Comparison of ENCODE assay signal across 12 cellular contexts in genomic region chr2:218959761-218960195, GRCh38. TPM values are rescaled to one million over a fixed set of nuclear protein-coding genes. Genes with fewer than 3 reads are reported as not detected.
DNase-seq lines count a peak whose midpoint lies in the region; ATAC-seq and TF ChIP-seq lines count a peak whose summit lies in the region.
"Had no signal": no experiment of that assay in that cellular context is flagged by ENCODE, and none has a peak within 500 bp of the region (broad histone marks: within the 10 kb centered on the region; RNA-seq: fewer than 3 reads in every experiment).

No MANE protein-coding gene starts in this region.

- TF ChIP-seq CTCF in PC-9 (conservative IDR thresholded peaks at IDR 0.05): no peak

- H3K4me2 ChIP-seq in PC-9: peak overlapping the region; percentile 68; the same call in 1 of the 2 replicates

- no peaks in the 10 kb centered on the region for H3K27me3 ChIP-seq in PC-9 (ENCODE audit: insufficient read depth, low read depth)
- no peaks in the 10 kb centered on the region for H3K27me3 ChIP-seq in right cardiac atrium (ENCODE audit: control insufficient read depth, insufficient read depth)

- H2AFZ ChIP-seq in PC-9: no peak overlapping the region

- CTCF ChIA-PET in PC-9 (lab: Charles Lee): interaction anchor here (0.6 to 0.9 kb wide), 2 partner anchors 83 to 483 kb away, joined by 3 to 6 read pairs; no protein-coding TSS in a partner anchor

- H3K36me3 ChIP-seq in PC-9 (ENCODE audit: low read depth): no peaks in the 10 kb centered on the region

- DNase-seq in NCI-H1105 treated with DMSO at 0.1 percent for 48 hours (lab: John Stamatoyannopoulos, UW) (peak; percentile 41), NCI-H1105 (lab: John Stamatoyannopoulos, UW) (no peak), PC-9 (no peak), right cardiac atrium (no peak), MV-4-11 (lab: John Stamatoyannopoulos, UW) (no peak), NCI-H69 (lab: John Stamatoyannopoulos, UW) (no peak)
- no peak for DNase-seq in stimulated activated naive CD8-positive, alpha-beta T cell treated with anti-CD3 and anti-CD28 coated beads, Interleukin-15, Interleukin-2, amounts not matched to agents 100 U/mL and 50 U/mL, for 24 hours

- H3K9me3 ChIP-seq in PC-9 (ENCODE audit: insufficient read depth, low read depth): no peaks in the 10 kb centered on the region
- H3K9me3 ChIP-seq in right cardiac atrium (ENCODE audit: control insufficient read depth, low read length): no peaks in the 10 kb centered on the region

- H4K20me1 ChIP-seq in PC-9 (ENCODE audit: insufficient read depth): no peaks in the 10 kb centered on the region

- intact Hi-C loops in PC-9 (cut with micrococcal nuclease; ENCODE audit: unreplicated experiment) (no loop called here), right cardiac atrium (cut with DNase I) (no loop called here)

- H3K4me1 ChIP-seq in PC-9 (replicated peaks; ENCODE audit: insufficient read depth) (peaks cover 17% of the 10 kb centered on the region), right cardiac atrium (ENCODE audit: control insufficient read depth, insufficient read depth, low read length) (no peaks in the 10 kb centered on the region)

- H3K4me3 ChIP-seq in PC-9 (peak overlapping the region; percentile 39; the same call in 1 of the 2 replicates), right cardiac atrium (ENCODE audit: low read length) (peak overlapping the region; percentile 59)

- no peak for TF ChIP-seq POLR2A in GM18505 (IDR thresholded peaks at IDR 0.05; ENCODE audit: borderline replicate concordance, extremely low read depth, insufficient read depth, insufficient read length)

- no peaks in the 10 kb centered on the region for H3K79me2 ChIP-seq in PC-9 (ENCODE audit: low read depth)

- WGBS in right cardiac atrium: 1% methylated on average over 50 of the region's 50 CpGs

- POLR2A ChIA-PET in PC-9 (lab: Charles Lee; ENCODE audit: unreplicated experiment): no interaction called here

- no TSS peak for BruUV-seq in PC-9 (replicated peaks; lab: Mats Ljungman, UMichigan)

- H3K9me2 ChIP-seq in PC-9 (ENCODE audit: insufficient read depth): no peaks in the 10 kb centered on the region

- ATAC-seq in right cardiac atrium: no peak
- peak; percentile 4 for ATAC-seq in stimulated activated naive CD8-positive, alpha-beta T cell treated with anti-CD3 and anti-CD28 coated beads, Interleukin-15, Interleukin-2, amounts not matched to agents 100 U/mL and 50 U/mL, for 24 hours
- ATAC-seq in GM18505 (IDR thresholded peaks at IDR 0.05; ENCODE audit: unreplicated experiment): no peak

- peaks cover 19% of the 10 kb centered on the region; the same call in 1 of the 2 replicates for H3F3A ChIP-seq in PC-9 (ENCODE audit: insufficient read depth, low read depth)

- no peak overlapping the region for H3K27ac ChIP-seq in PC-9
- H3K27ac ChIP-seq in right cardiac atrium (ENCODE audit: low read length): no peak overlapping the region

RNA-seq across cellular contexts. Expression of gene CDK5R2, which starts 0.3 kb away (rescaled TPM):
- total RNA-seq in PC-9 (2021): 0.17 and 0.20 TPM in 2 replicates
- total RNA-seq in right cardiac atrium: not detected
- 0.09 TPM for polyA plus RNA-seq in right cardiac atrium
- total RNA-seq: activated naive CD8-positive, alpha-beta T cell treated with anti-CD3 and anti-CD28 coated beads, Interleukin-2, amount 10 ng/mL, durations not matched to agents 7 days and 5 days; natural killer cell treated with Interleukin-12 subunit alpha and Interleukin-12 subunit beta and Interleukin-15 and Interleukin-18, amount 100 ng/mL, for 72 hours; ureter had no signal

RNA-seq across cellular contexts. Expression of gene FEV, which starts 25.2 kb away (rescaled TPM):
- total RNA-seq in PC-9 (2021) (not detected in 2 replicates), right cardiac atrium (not detected)
- polyA plus RNA-seq in right cardiac atrium: not detected
- total RNA-seq: activated naive CD8-positive, alpha-beta T cell treated with anti-CD3 and anti-CD28 coated beads, Interleukin-2, amount 10 ng/mL, durations not matched to agents 7 days and 5 days; natural killer cell treated with Interleukin-12 subunit alpha and Interleukin-12 subunit beta and Interleukin-15 and Interleukin-18, amount 100 ng/mL, for 72 hours; RPMI7951; ureter had no signal

RNA-seq across cellular contexts. Expression of gene CRYBA2, which starts 33.4 kb away (rescaled TPM):
- total RNA-seq in PC-9 (2021) (not detected in 2 replicates), right cardiac atrium (not detected)
- polyA plus RNA-seq in right cardiac atrium: not detected
- total RNA-seq: activated naive CD8-positive, alpha-beta T cell treated with anti-CD3 and anti-CD28 coated beads, Interleukin-2, amount 10 ng/mL, durations not matched to agents 7 days and 5 days; natural killer cell treated with Interleukin-12 subunit alpha and Interleukin-12 subunit beta and Interleukin-15 and Interleukin-18, amount 100 ng/mL, for 72 hours; RPMI7951; ureter had no signal
